In genomic region chr1:41102208-41102607, GRCh38 we compare ENCODE assay signal across 8 cellular contexts.
DNase-seq lines count a peak whose midpoint lies in the region; ATAC-seq and TF ChIP-seq lines count a peak whose summit lies in the region.
"Had no signal": no experiment of that assay in that cellular context is flagged by ENCODE, and none has a peak within 500 bp of the region (broad histone marks: within the 10 kb centered on the region; RNA-seq: fewer than 3 reads in every experiment).

No MANE protein-coding gene starts in this region.

- peaks cover 3% of the 10 kb centered on the region for H3K36me3 Mint-ChIP-seq in T-helper 2 cell treated with Interferon-gamma antibody and Interleukin-4, amounts not matched to agents 5 μg/mL and 100 μg/mL, for 36 hours (ENCODE audit: low read depth)
- peaks cover 18% of the 10 kb centered on the region for H3K36me3 Mint-ChIP-seq in T-cell

- H3K4me3 Mint-ChIP-seq in T-helper 2 cell treated with Interferon-gamma antibody and Interleukin-4, amounts not matched to agents 5 μg/mL and 100 μg/mL, for 36 hours, result no peak overlapping the region
- H3K4me3 Mint-ChIP-seq in T-cell, result no peak overlapping the region

- intact Hi-C loops in left lung (cut with DNase I), result no loop called here

- CTCF ChIA-PET in T-cell (lab: Charles Lee), result no interaction called here

- H3K4me3 ChIP-seq in LNCaP clone FGC (ENCODE audit: low read depth, low read length) (no peak overlapping the region), left lung (no peak overlapping the region)
- H3K4me3 ChIP-seq: HAP-1 had no signal

- no peaks in the 10 kb centered on the region for H3K27me3 Mint-ChIP-seq in T-helper 2 cell treated with Interferon-gamma antibody and Interleukin-4, amounts not matched to agents 5 μg/mL and 100 μg/mL, for 36 hours (ENCODE audit: low read depth)
- H3K27me3 Mint-ChIP-seq in T-cell, result no peaks in the 10 kb centered on the region

- H3K27me3 ChIP-seq in left lung, result no peaks in the 10 kb centered on the region

- TF ChIP-seq CTCF in LNCaP clone FGC (IDR thresholded peaks at IDR 0.05; ENCODE audit: control insufficient read depth, extremely low read depth, insufficient read depth) (no peak), left lung (IDR thresholded peaks at IDR 0.05) (no peak)

- peak overlapping the region; percentile 5 to 33 for H3K27ac ChIP-seq in left lung

- no peaks in the 10 kb centered on the region for H3K36me3 ChIP-seq in left lung
- H3K36me3 ChIP-seq: HAP-1 had no signal

- peak; percentile 91 for ATAC-seq in left lung
- ATAC-seq in T-cell (replicated peaks in 1 of 4), result no peak

- no peaks in the 10 kb centered on the region for H3K9me3 Mint-ChIP-seq in T-helper 2 cell treated with Interferon-gamma antibody and Interleukin-4, amounts not matched to agents 5 μg/mL and 100 μg/mL, for 36 hours
- no peaks in the 10 kb centered on the region for H3K9me3 Mint-ChIP-seq in T-cell

- H3K9me3 ChIP-seq in left lung, result no peaks in the 10 kb centered on the region
- H3K9me3 ChIP-seq: HAP-1 had no signal

- DNase-seq in LNCaP clone FGC (ENCODE audit: low read depth), result peak; percentile 94
- peak; percentile 80 for DNase-seq in cerebellar cortex (ENCODE audit: low spot score)
- peak; percentile 72 to 83 for DNase-seq in left lung
- DNase-seq in ureter (ENCODE audit: low spot score), result peak; percentile 87
- no peak for DNase-seq in T-helper 2 cell treated with Interferon-gamma antibody and Interleukin-4, amounts not matched to agents 5 μg/mL and 100 μg/mL, for 36 hours (ENCODE audit: low spot score)
- no peak for DNase-seq in T-cell
- DNase-seq in activated gamma-delta T cell (lab: John Stamatoyannopoulos, UW), result no peak

- POLR2A ChIA-PET in T-cell (lab: Charles Lee), result no interaction called here

- no peak overlapping the region for H3K27ac Mint-ChIP-seq in T-helper 2 cell treated with Interferon-gamma antibody and Interleukin-4, amounts not matched to agents 5 μg/mL and 100 μg/mL, for 36 hours
- H3K27ac Mint-ChIP-seq in T-cell, result no peak overlapping the region

- peaks cover 4 to 15% of the 10 kb centered on the region in 2 donors for H3K4me1 ChIP-seq in left lung
- H3K4me1 ChIP-seq: HAP-1 had no signal

- no peaks in the 10 kb centered on the region for H3K4me1 Mint-ChIP-seq in T-helper 2 cell treated with Interferon-gamma antibody and Interleukin-4, amounts not matched to agents 5 μg/mL and 100 μg/mL, for 36 hours (ENCODE audit: low read depth)
- no peaks in the 10 kb centered on the region for H3K4me1 Mint-ChIP-seq in T-cell

Comparison
In these comparisons a context has a peak if more than half of its experiments do, and no peak if none do; other contexts are left out.
1. DNase-seq: peak in LNCaP clone FGC (single experiment), cerebellar cortex (single experiment), left lung (2 of 2) and ureter (single experiment); none in T-helper 2 cell treated with Interferon-gamma antibody and Interleukin-4, amounts not matched to agents 5 μg/mL and 100 μg/mL, for 36 hours (single experiment), T-cell (0 of 34) and activated gamma-delta T cell (single experiment).